In the genomic region with DNA sequence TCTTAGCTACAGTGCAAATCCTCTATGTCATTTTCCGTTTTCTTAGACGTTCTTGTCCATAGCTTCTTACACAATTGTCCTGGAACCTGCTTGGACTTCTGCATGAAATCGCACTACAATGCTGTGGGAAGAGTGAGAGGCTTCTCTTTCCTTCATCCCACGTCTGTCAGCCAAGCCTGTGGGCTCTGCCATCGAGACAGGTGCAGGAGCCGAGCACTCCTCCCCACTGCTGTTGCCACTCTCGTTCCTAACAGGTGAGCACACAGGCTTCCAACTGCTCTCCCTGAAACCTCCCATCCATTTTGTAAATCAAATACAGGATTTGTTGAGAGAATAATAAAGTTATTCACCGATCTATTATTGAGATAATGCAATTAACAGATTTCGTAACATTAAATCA, we compare ENCODE assay signal across 29 cellular contexts. TPM values are rescaled to one million over a fixed set of nuclear protein-coding genes. Genes with fewer than 3 reads are reported as not detected.
"Had no signal": no experiment of that assay in that cellular context is flagged by ENCODE, and none has a peak within 500 bp of the region (broad histone marks: within the 10 kb centered on the region; RNA-seq: fewer than 3 reads in every experiment).

No MANE protein-coding gene starts in this region.

- ATAC-seq: activated CD8-positive, alpha-beta memory T cell treated with anti-CD3 and anti-CD28 coated beads, Interleukin-2, amount 10 ng/mL, durations not matched to agents 7 days and 5 days; activated CD8-positive, alpha-beta T cell treated with anti-CD3 and anti-CD28 coated beads for 36 hours; activated naive CD8-positive, alpha-beta T cell treated with anti-CD3 and anti-CD28 coated beads, Interleukin-2, amount 50 U/mL, for 24 hours; effector memory CD8-positive, alpha-beta T cell; esophagus mucosa; sciatic nerve; T-cell; WTC11 had no signal

- H3K4me3 ChIP-seq: colonic mucosa, dorsolateral prefrontal cortex, smooth muscle cell, thoracic aorta, vagina had no signal

- H3K4me3 Mint-ChIP-seq: activated CD4-positive, alpha-beta T cell treated with anti-CD3 and anti-CD28 coated beads, Interleukin-2, amount 10 ng/mL, durations not matched to agents 24 days and 14 days; activated CD8-positive, alpha-beta memory T cell treated with anti-CD3 and anti-CD28 coated beads, Interleukin-2, amount 10 ng/mL, durations not matched to agents 7 days and 5 days; activated CD8-positive, alpha-beta T cell treated with anti-CD3 and anti-CD28 coated beads for 36 hours; activated naive CD8-positive, alpha-beta T cell treated with anti-CD3 and anti-CD28 coated beads, Interleukin-2, amount 50 U/mL, for 24 hours; brain; effector memory CD8-positive, alpha-beta T cell; nephron; T-cell; type B pancreatic cell; WTC11 had no signal

- H3K27me3 Mint-ChIP-seq: activated CD4-positive, alpha-beta T cell treated with anti-CD3 and anti-CD28 coated beads, Interleukin-2, amount 10 ng/mL, durations not matched to agents 24 days and 14 days; activated CD8-positive, alpha-beta memory T cell treated with anti-CD3 and anti-CD28 coated beads, Interleukin-2, amount 10 ng/mL, durations not matched to agents 7 days and 5 days; activated CD8-positive, alpha-beta T cell treated with anti-CD3 and anti-CD28 coated beads for 36 hours; activated naive CD8-positive, alpha-beta T cell treated with anti-CD3 and anti-CD28 coated beads, Interleukin-2, amount 50 U/mL, for 24 hours; brain; effector memory CD8-positive, alpha-beta T cell; T-cell; type B pancreatic cell had no signal

- DNase-seq: activated CD4-positive, alpha-beta T cell treated with anti-CD3 and anti-CD28 coated beads, Interleukin-2, amount 10 ng/mL, durations not matched to agents 24 days and 14 days; activated CD8-positive, alpha-beta memory T cell treated with anti-CD3 and anti-CD28 coated beads, Interleukin-2, amount 10 ng/mL, durations not matched to agents 7 days and 5 days; activated CD8-positive, alpha-beta T cell treated with anti-CD3 and anti-CD28 coated beads for 36 hours; activated gamma-delta T cell; activated naive CD4-positive, alpha-beta T cell treated with anti-CD3 and anti-CD28 coated beads, Interleukin-2, amount 50 U/mL, for 16 hours; activated naive CD8-positive, alpha-beta T cell treated with anti-CD3 and anti-CD28 coated beads, Interleukin-2, amount 50 U/mL, for 24 hours; activated T-cell treated with anti-CD3 and anti-CD28 coated beads for 4 hours; anterior cingulate cortex; effector memory CD8-positive, alpha-beta T cell; hypothalamus; left ventricle myocardium superior; mammary epithelial cell; midbrain; stimulated activated CD4-positive, alpha-beta T cell treated with anti-CD3 and anti-CD28 coated beads, Interleukin-15, amount 100 ng/mL, for 24 hours; stimulated activated naive CD4-positive, alpha-beta T cell; T-cell had no signal

- H3K9me3 ChIP-seq: colonic mucosa, thoracic aorta, vagina had no signal

- H3K4me1 Mint-ChIP-seq: activated CD4-positive, alpha-beta T cell treated with anti-CD3 and anti-CD28 coated beads, Interleukin-2, amount 10 ng/mL, durations not matched to agents 24 days and 14 days; activated CD8-positive, alpha-beta memory T cell treated with anti-CD3 and anti-CD28 coated beads, Interleukin-2, amount 10 ng/mL, durations not matched to agents 7 days and 5 days; activated naive CD8-positive, alpha-beta T cell treated with anti-CD3 and anti-CD28 coated beads, Interleukin-2, amount 50 U/mL, for 24 hours had no signal

- H3K4me1 ChIP-seq: colonic mucosa, vagina had no signal

- H3K9me3 Mint-ChIP-seq: activated CD4-positive, alpha-beta T cell treated with anti-CD3 and anti-CD28 coated beads, Interleukin-2, amount 10 ng/mL, durations not matched to agents 24 days and 14 days; activated CD8-positive, alpha-beta T cell treated with anti-CD3 and anti-CD28 coated beads for 36 hours; activated naive CD8-positive, alpha-beta T cell treated with anti-CD3 and anti-CD28 coated beads, Interleukin-2, amount 50 U/mL, for 24 hours; brain; effector memory CD8-positive, alpha-beta T cell; nephron; T-cell; type B pancreatic cell; WTC11 had no signal

- H3K27me3 ChIP-seq: colonic mucosa, dorsolateral prefrontal cortex, vagina had no signal

- H3K36me3 ChIP-seq: colonic mucosa had no signal

- H3K27ac ChIP-seq: colonic mucosa, dorsolateral prefrontal cortex, thoracic aorta, vagina had no signal

- H3K27ac Mint-ChIP-seq: activated CD8-positive, alpha-beta memory T cell treated with anti-CD3 and anti-CD28 coated beads, Interleukin-2, amount 10 ng/mL, durations not matched to agents 7 days and 5 days; activated CD8-positive, alpha-beta T cell treated with anti-CD3 and anti-CD28 coated beads for 36 hours; activated naive CD8-positive, alpha-beta T cell treated with anti-CD3 and anti-CD28 coated beads, Interleukin-2, amount 50 U/mL, for 24 hours; nephron; T-cell; type B pancreatic cell; WTC11 had no signal

- H3K4me2 ChIP-seq: smooth muscle cell had no signal

- FAIRE-seq: endothelial cell of umbilical vein, frontal cortex had no signal

RNA-seq across cellular contexts. Expression of gene CFAP100, which starts 57.5 kb away (rescaled TPM):
- total RNA-seq: activated CD4-positive, alpha-beta T cell treated with anti-CD3 and anti-CD28 coated beads, Interleukin-2, amount 10 ng/mL, durations not matched to agents 24 days and 14 days; activated CD8-positive, alpha-beta memory T cell treated with anti-CD3 and anti-CD28 coated beads, Interleukin-2, amount 10 ng/mL, durations not matched to agents 7 days and 5 days; activated CD8-positive, alpha-beta T cell treated with anti-CD3 and anti-CD28 coated beads for 36 hours; colonic mucosa; endothelial cell of umbilical vein; esophagus mucosa; left ventricle myocardium superior; mammary epithelial cell; smooth muscle cell; T-cell; thoracic aorta; vagina; WTC11 had no signal
- polyA plus RNA-seq: endothelial cell of umbilical vein, mammary epithelial cell, smooth muscle cell had no signal
